7 cellular contexts compared by ENCODE assay signal in the genomic region with DNA sequence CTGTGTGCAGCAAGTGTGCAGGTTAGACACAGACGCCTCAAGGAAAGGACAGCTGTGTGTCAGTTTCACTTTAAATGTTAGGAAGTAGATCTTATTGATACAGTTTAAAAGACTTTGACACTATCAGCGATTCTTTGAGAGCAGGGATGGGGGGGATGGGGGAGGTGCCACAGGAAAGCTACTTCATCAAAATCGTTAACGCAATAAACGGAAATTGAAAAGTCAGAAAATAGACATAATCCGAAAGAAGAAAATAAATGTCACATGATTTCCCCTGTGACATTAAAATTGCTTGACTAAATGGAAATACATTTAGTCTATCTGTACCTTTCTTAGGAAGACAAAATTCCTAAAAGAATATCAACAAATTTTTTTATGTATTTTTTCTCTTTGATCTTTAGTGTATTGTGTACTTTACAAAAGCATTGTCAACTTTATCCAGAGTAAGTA. TPM values are rescaled to one million over a fixed set of nuclear protein-coding genes. Genes with fewer than 3 reads are reported as not detected.
DNase-seq lines count a peak whose midpoint lies in the region; ATAC-seq lines count a peak whose summit lies in the region.

No MANE protein-coding gene starts in this region.

- peaks cover 13% of the 10 kb centered on the region for H3K36me3 Mint-ChIP-seq in IgD-negative memory B cell
- peaks cover 14% of the 10 kb centered on the region for H3K36me3 Mint-ChIP-seq in activated T-helper 1 cell treated with anti-CD3 and anti-CD28 coated beads, Interleukin-12 subunit alpha, Interleukin-12 subunit beta, Interleukin-2, Interleukin-4 antibody, amounts not matched to agents 30 ng/mL and 10 ng/mL and 1 ng/mL, durations not matched to agents 14 hours and 24 hours and 36 hours (ENCODE audit: low read depth)
- H3K36me3 Mint-ChIP-seq in immature natural killer cell: peaks cover 0 to 7% (median 5%) of the 10 kb centered on the region in 3 donors

- no peaks in the 10 kb centered on the region for H3K27me3 ChIP-seq in stomach smooth muscle (ENCODE audit: control insufficient read depth in 1 of 2, insufficient read depth in 2 of 2, low read length in 2 of 2)

- H3K36me3 ChIP-seq in stomach smooth muscle (ENCODE audit: control insufficient read depth in 2 of 2, insufficient read depth in 2 of 2, low read length in 2 of 2): no peaks in the 10 kb centered on the region

- H3K9me3 ChIP-seq in stomach smooth muscle (ENCODE audit: control insufficient read depth in 2 of 2, low read length in 2 of 2): no peaks in the 10 kb centered on the region

- peaks cover 8% of the 10 kb centered on the region for H3K4me1 ChIP-seq in stomach smooth muscle (ENCODE audit: control insufficient read depth, insufficient read depth, low read length)

- H3K9me3 Mint-ChIP-seq in IgD-negative memory B cell (no peaks in the 10 kb centered on the region), immature natural killer cell (no peaks in the 10 kb centered on the region)
- H3K9me3 Mint-ChIP-seq in activated T-helper 1 cell treated with anti-CD3 and anti-CD28 coated beads, Interleukin-12 subunit alpha, Interleukin-12 subunit beta, Interleukin-2, Interleukin-4 antibody, amounts not matched to agents 30 ng/mL and 10 ng/mL and 1 ng/mL, durations not matched to agents 14 hours and 24 hours and 36 hours: no peaks in the 10 kb centered on the region

- H3K27me3 Mint-ChIP-seq in IgD-negative memory B cell (peaks cover under 1% of the 10 kb centered on the region), immature natural killer cell (ENCODE audit: low read depth in 3 of 3) (peaks cover 0 to 3% (median 2%) of the 10 kb centered on the region in 3 donors)
- peaks cover 2% of the 10 kb centered on the region for H3K27me3 Mint-ChIP-seq in activated T-helper 1 cell treated with anti-CD3 and anti-CD28 coated beads, Interleukin-12 subunit alpha, Interleukin-12 subunit beta, Interleukin-2, Interleukin-4 antibody, amounts not matched to agents 30 ng/mL and 10 ng/mL and 1 ng/mL, durations not matched to agents 14 hours and 24 hours and 36 hours (ENCODE audit: insufficient read depth)

- H3K27ac Mint-ChIP-seq in IgD-negative memory B cell (peak overlapping the region; percentile 89 to 98 (median 98)), immature natural killer cell (peak overlapping the region; percentile 90 to 96 (median 96))
- peak overlapping the region; percentile 98 for H3K27ac Mint-ChIP-seq in activated T-helper 1 cell treated with anti-CD3 and anti-CD28 coated beads, Interleukin-12 subunit alpha, Interleukin-12 subunit beta, Interleukin-2, Interleukin-4 antibody, amounts not matched to agents 30 ng/mL and 10 ng/mL and 1 ng/mL, durations not matched to agents 14 hours and 24 hours and 36 hours

- H3K27ac ChIP-seq in stomach smooth muscle (ENCODE audit: low read length): peak overlapping the region; percentile 85

- intact Hi-C loops in activated T-helper 1 cell treated with anti-CD3 and anti-CD28 coated beads, Interleukin-12 subunit alpha, Interleukin-12 subunit beta, Interleukin-2, Interleukin-4 antibody, amounts not matched to agents 30 ng/mL and 10 ng/mL and 1 ng/mL, durations not matched to agents 14 hours and 24 hours and 36 hours (cut with micrococcal nuclease): loop anchor here (1.0 to 10.0 kb wide), 10 partner anchors 87 to 1178 kb away; a partner anchor contains a TSS

- ATAC-seq in HG03342 (IDR thresholded peaks at IDR 0.05; ENCODE audit: unreplicated experiment) (no peak), GM21576 (IDR thresholded peaks at IDR 0.05; ENCODE audit: unreplicated experiment) (no peak)

- peak overlapping the region; percentile 66 to 85 for H3K9ac ChIP-seq in stomach smooth muscle (ENCODE audit: low read length in 2 of 2)

- H3K4me1 Mint-ChIP-seq in IgD-negative memory B cell (peaks cover 19 to 22% (median 20%) of the 10 kb centered on the region in 3 donors), immature natural killer cell (peaks cover 27 to 42% of the 10 kb centered on the region in 2 donors)
- H3K4me1 Mint-ChIP-seq in activated T-helper 1 cell treated with anti-CD3 and anti-CD28 coated beads, Interleukin-12 subunit alpha, Interleukin-12 subunit beta, Interleukin-2, Interleukin-4 antibody, amounts not matched to agents 30 ng/mL and 10 ng/mL and 1 ng/mL, durations not matched to agents 14 hours and 24 hours and 36 hours (ENCODE audit: low read depth): peaks cover 19% of the 10 kb centered on the region

- H3K4me3 Mint-ChIP-seq in IgD-negative memory B cell: peak overlapping the region; percentile 97 to 98 (median 98)
- peak overlapping the region; percentile 98 for H3K4me3 Mint-ChIP-seq in activated T-helper 1 cell treated with anti-CD3 and anti-CD28 coated beads, Interleukin-12 subunit alpha, Interleukin-12 subunit beta, Interleukin-2, Interleukin-4 antibody, amounts not matched to agents 30 ng/mL and 10 ng/mL and 1 ng/mL, durations not matched to agents 14 hours and 24 hours and 36 hours
- peak overlapping the region; percentile 95 to 98 (median 97) for H3K4me3 Mint-ChIP-seq in immature natural killer cell

- peak overlapping the region; percentile 61 to 97 for H3K4me3 ChIP-seq in stomach smooth muscle (ENCODE audit: low read length in 2 of 2)

- DNase-seq in activated T-helper 1 cell treated with anti-CD3 and anti-CD28 coated beads, Interleukin-12 subunit alpha, Interleukin-12 subunit beta, Interleukin-2, Interleukin-4 antibody, amounts not matched to agents 30 ng/mL and 10 ng/mL and 1 ng/mL, durations not matched to agents 14 hours and 24 hours and 36 hours (ENCODE audit: low spot score): no peak
- DNase-seq in immature natural killer cell: no peak
- no peak for DNase-seq in NCI-H1436 treated with DMSO at 0.1 percent for 48 hours (lab: John Stamatoyannopoulos, UW)

RNA-seq across cellular contexts. Expression of a gene that starts 0.5 kb away (rescaled TPM):
- polyA plus RNA-seq in IgD-negative memory B cell (6.7 TPM), immature natural killer cell (10 to 100 TPM in 1 of 3 donors, 1 to 10 TPM in 2; 9.4 to 13.6 (median 9.6) TPM)
- 7.6 and 7.9 TPM in 2 replicates for total RNA-seq in activated T-helper 1 cell treated with anti-CD3 and anti-CD28 coated beads, Interleukin-12 subunit alpha, Interleukin-12 subunit beta, Interleukin-2, Interleukin-4 antibody, amounts not matched to agents 30 ng/mL and 10 ng/mL and 1 ng/mL, durations not matched to agents 14 hours and 24 hours and 36 hours
